Comparison of ENCODE assay signal across 8 cellular contexts in genomic region chr17:76726766-76727718, GRCh38. TPM values are rescaled to one million over a fixed set of nuclear protein-coding genes. Genes with fewer than 3 reads are reported as not detected.
A peak's percentile ranks its signal among the peaks of the same experiment; 100 is the strongest.
DNase-seq lines count a peak whose midpoint lies in the region; ATAC-seq, FAIRE-seq and TF ChIP-seq lines count a peak whose summit lies in the region.

Gene METTL23, plus strand, starts transcription at chr17:76726839. Its CDS starts 2,872 bp downstream, at chr17:76729711.

- no peak; the same call in 1 of the 2 replicates for TF ChIP-seq EP300 in K562 (IDR thresholded peaks at IDR 0.05; ENCODE audit: low read length)

- H3K9me3 ChIP-seq in K562 (replicated peaks; ENCODE audit: control insufficient read depth, insufficient read depth, low read depth, low read length) = no peaks in the 10 kb centered on the region; the same call in 1 of the 2 replicates
- no peaks in the 10 kb centered on the region for H3K9me3 ChIP-seq in iPS-18c (ENCODE audit: control insufficient read depth, insufficient read depth, low read length)
- H3K9me3 ChIP-seq in smooth muscle cell (replicated peaks; ENCODE audit: low read depth) = no peaks in the 10 kb centered on the region

- CTCF ChIA-PET in K562 (lab: Yijun Ruan, JAX; ENCODE audit: low intra/inter-chr PET ratio) = interaction anchor here (1.1 kb wide), 1 partner anchor 9 kb away, joined by 3 read pairs; no protein-coding TSS in a partner anchor

- peak; percentile 76 for ATAC-seq in K562

- DNase-seq in GM12864 (ENCODE audit: low read depth) = no peak
- DNase-seq in H7 = peak; percentile 88
- DNase-seq in LoVo (ENCODE audit: low spot score) = peak; percentile 73
- peak; percentile 87 for DNase-seq in T-helper 9 cell
- DNase-seq in K562 (ENCODE audit: extremely low read depth in 1 of 4, low spot score in 3 of 4) = peak in 3 of 4 experiments; percentile 72 to 89 (median 83)
- DNase-seq in smooth muscle cell (lab: John Stamatoyannopoulos, UW; ENCODE audit: unreplicated experiment) = peak; percentile 77
- DNase-seq in NCI-H128 (lab: John Stamatoyannopoulos, UW; ENCODE audit: unreplicated experiment) = no peak

- 0 out of 2 replicates have a peak, but pooled peaks cover 4% of the 10 kb centered on the region for H4K20me1 ChIP-seq in K562 (replicated peaks; ENCODE audit: control insufficient read depth, insufficient read depth, low read length)
- H4K20me1 ChIP-seq in smooth muscle cell (ENCODE audit: low read depth) = peaks cover 58% of the 10 kb centered on the region

- no peak for FAIRE-seq in K562 (lab: Jason Lieb, UNC)

- POLR2A ChIA-PET in K562 (lab: Yijun Ruan, JAX) = interaction anchor here (0.6 to 5.1 kb wide), 12 partner anchors 9 to 329 kb away, joined by 3 to 75 read pairs (median 4); partner anchors contain the start of genes MFSD11, MXRA7 and SRSF2

- peaks cover 9% of the 10 kb centered on the region for H3F3A ChIP-seq in smooth muscle cell (ENCODE audit: low read depth)

- TSS peak; percentile 74 for BruUV-seq in K562 (replicated peaks; lab: Mats Ljungman, UMichigan)

- no peaks in the 10 kb centered on the region for H3K9me1 ChIP-seq in K562 (ENCODE audit: control insufficient read depth, insufficient read depth, low read length)

- TF ChIP-seq POLR2A in K562 (conservative IDR thresholded peaks at IDR 0.05) = peak; percentile 81; the same call in 1 of the 2 replicates

- H3K36me3 ChIP-seq in H7 (replicated peaks; ENCODE audit: control insufficient read depth, insufficient read depth, low read length) = peaks cover 10% of the 10 kb centered on the region
- H3K36me3 ChIP-seq in K562 (ENCODE audit: control insufficient read depth, insufficient read depth, low read length) = peaks cover 52% of the 10 kb centered on the region
- no peaks in the 10 kb centered on the region for H3K36me3 ChIP-seq in smooth muscle cell (ENCODE audit: low read depth)

- H3K4me3 ChIP-seq in GM12864 (ENCODE audit: low read depth, low read length) = peak within 1 kb of the TSS; percentile 80
- peak within 1 kb of the TSS; percentile 96 for H3K4me3 ChIP-seq in H7 (ENCODE audit: insufficient read depth, low read depth, low read length)
- H3K4me3 ChIP-seq in K562 = peak within 1 kb of the TSS; percentile 82
- peak within 1 kb of the TSS; percentile 99 for H3K4me3 ChIP-seq in iPS-18c (ENCODE audit: insufficient read depth, low read depth, low read length)
- peak within 1 kb of the TSS; percentile 89 for H3K4me3 ChIP-seq in smooth muscle cell

- under 1% methylated on average over 42 of the region's 72 CpGs for WGBS in K562 (ENCODE audit: insufficient coverage, low coverage, missing lambda C conversion rate)
- 4% methylated on average over 57 of the region's 72 CpGs for WGBS in smooth muscle cell (ENCODE audit: low lambda C conversion rate)

- H2AFZ ChIP-seq in K562 (ENCODE audit: low read depth, low read length) = peak within 1 kb of the TSS; percentile 85
- H2AFZ ChIP-seq in smooth muscle cell (ENCODE audit: low read depth) = no peak within 1 kb of the TSS

- TF ChIP-seq CTCF in GM12864 (IDR thresholded peaks at IDR 0.05; ENCODE audit: low read depth, low read length, missing control alignments) (peak; percentile 77), K562 (IDR thresholded peaks at IDR 0.05 in 2 of 3, conservative IDR thresholded peaks at IDR 0.05 in 1 of 3; ENCODE audit: insufficient read depth in 2 of 3, low read depth in 1 of 3, low read length in 3 of 3) (peak; percentile 73 to 79 (median 77)), smooth muscle cell (IDR thresholded peaks at IDR 0.05; ENCODE audit: borderline replicate concordance, insufficient read depth, poor library complexity, severe bottlenecking) (peak; percentile 68)

- H3K27ac ChIP-seq in K562 (ENCODE audit: extremely low read depth, low read depth, low read length) (peak within 1 kb of the TSS; percentile 96), smooth muscle cell (ENCODE audit: low read depth) (peak within 1 kb of the TSS; percentile 97)

- in situ Hi-C loops in K562 (cut with MboI) = no loop called here

- H3K4me1 ChIP-seq in K562 (replicated peaks in 1 of 2; ENCODE audit: control insufficient read depth in 2 of 2, insufficient read depth in 2 of 2, low read length in 2 of 2) (peaks cover 19 to 40% of the 10 kb centered on the region in 2 experiments; a peak in 4 of 5 replicates), smooth muscle cell (ENCODE audit: low read depth) (peaks cover 8% of the 10 kb centered on the region)

- H3K9ac ChIP-seq in K562 (ENCODE audit: insufficient read depth in 1 of 2, low read depth in 2 of 2, low read length in 2 of 2) (peak within 1 kb of the TSS; percentile 91 to 99), smooth muscle cell (ENCODE audit: low read depth) (peak within 1 kb of the TSS; percentile 92)

- intact Hi-C loops in K562 (cut with micrococcal nuclease) = loop anchor here (5.0 kb wide), 1 partner anchor 85 kb away; the partner anchor contains the start of gene ST6GALNAC1

- no peaks in the 10 kb centered on the region for H3K27me3 ChIP-seq in H7 (ENCODE audit: control insufficient read depth, insufficient read depth, low read length)
- no peaks in the 10 kb centered on the region for H3K27me3 ChIP-seq in K562 (ENCODE audit: control insufficient read depth in 2 of 2, insufficient read depth in 2 of 2, low read length in 2 of 2)
- H3K27me3 ChIP-seq in smooth muscle cell (ENCODE audit: low read depth) = no peaks in the 10 kb centered on the region

- TF ChIP-seq RAD21 in K562 (CRISPR knock-in tag; conservative IDR thresholded peaks at IDR 0.05 in 1 of 2, IDR thresholded peaks at IDR 0.05 in 1 of 2) = peak; percentile 58 to 67

- H3K79me2 ChIP-seq in K562 (ENCODE audit: control insufficient read depth, insufficient read depth, low read length) = peaks cover 74% of the 10 kb centered on the region
- peaks cover 74% of the 10 kb centered on the region for H3K79me2 ChIP-seq in smooth muscle cell (ENCODE audit: low read depth)

- H3K4me2 ChIP-seq in K562 (ENCODE audit: insufficient read depth, low read length) = peak within 1 kb of the TSS; percentile 88
- H3K4me2 ChIP-seq in smooth muscle cell = peak within 1 kb of the TSS; percentile 97

TF ChIP-seq in K562, 482 proteins besides CTCF, POLR2A, EP300 and RAD21 (continues in another document):
- TF ChIP-seq CREB1 (IDR thresholded peaks at IDR 0.05) (no peak), CREB1 (CRISPR knock-in tag; IDR thresholded peaks at IDR 0.05) (no peak), ZNF551 (CRISPR knock-in tag; IDR thresholded peaks at IDR 0.05) (no peak), TCFL5 (CRISPR knock-in tag; conservative IDR thresholded peaks at IDR 0.05) (no peak), FOXK2 (conservative IDR thresholded peaks at IDR 0.05 in 1 of 2, IDR thresholded peaks at IDR 0.05 in 1 of 2; ENCODE audit: low read depth in 2 of 2) (no peak), KDM2B (CRISPR knock-in tag; IDR thresholded peaks at IDR 0.05) (0 out of 2 replicates have a peak, but pooled peaks have one; percentile 22), KDM5B (IDR thresholded peaks at IDR 0.05; ENCODE audit: insufficient replicate concordance, low read depth, low read length) (peak; percentile 69), IRF1 (CRISPR knock-in tag; IDR thresholded peaks at IDR 0.05; ENCODE audit: borderline replicate concordance) (no peak), BHLHE40 (IDR thresholded peaks at IDR 0.05; ENCODE audit: low read length) (peak; percentile 97), ZNF507 (tag; conservative IDR thresholded peaks at IDR 0.05) (no peak), SMAD4 (CRISPR knock-in tag; conservative IDR thresholded peaks at IDR 0.05) (peak; percentile 66), MITF (IDR thresholded peaks at IDR 0.05) (peak; percentile 77; the same call in 1 of the 2 replicates), NONO (IDR thresholded peaks at IDR 0.05; ENCODE audit: low read depth in 2 of 2, low read length in 1 of 2) (peak in 1 of 2 experiments; percentile 17; a peak in 1 of 4 replicates)

RNA-seq across cellular contexts. Expression of gene METTL23, which starts in this region (rescaled TPM):
- total RNA-seq in H7 (2014; rRNA removed; shearing (Covaris generic)) = 50.0 and 54.4 TPM in 2 replicates
- 39.2 and 44.3 TPM in 2 replicates for total RNA-seq in K562 (2011; cell fraction: chromatin; rRNA removed; ENCODE audit: low replicate concordance)
- 29.1 and 31.7 TPM in 2 replicates for total RNA-seq in K562 (2011; cell fraction: nucleolus; rRNA removed)
- total RNA-seq in K562 (2011; cell fraction: nucleoplasm; rRNA removed) = 28.7 and 31.7 TPM in 2 replicates
- total RNA-seq in K562 (2014; rRNA removed) (29.4 and 32.9 TPM in 2 replicates), K562 (2014; rRNA removed; fragmentation: Illumina TruSeq; extraction: Trizol) (37.3 and 47.0 TPM in 2 replicates), K562 (2015; rRNA removed; fragmentation: Illumina TruSeq; extraction: Trizol) (24.1 and 29.5 TPM in 2 replicates), K562 (2021) (36.5 TPM in 2 replicates), smooth muscle cell (28.2 and 32.5 TPM in 2 replicates)
- polyA plus RNA-seq in K562 (2011; rRNA removed) (56.7 and 67.3 TPM in 2 replicates), K562 (2014; fragmentation: Illumina TruSeq; extraction: Trizol) (41.6 and 44.1 TPM in 2 replicates), K562 (2014; fragmentation: Nextera tagmentation; extraction: Ambion mirVana) (10 to 100 TPM; 42.2 to 46.1 TPM), K562 (2014; rRNA removed) (46.6 and 58.5 TPM in 2 replicates), smooth muscle cell (46.2 and 47.1 TPM in 2 replicates)
- polyA plus RNA-seq in K562 (2011; cell fraction: cytosol; rRNA removed) = 40.2 and 42.2 TPM in 2 replicates
- polyA plus RNA-seq in K562 (2011; cell fraction: nucleus; rRNA removed) = 39.8 and 45.6 TPM in 2 replicates
- 44.3 and 52.0 TPM in 2 replicates for polyA plus RNA-seq in K562 (2012)
- polyA minus RNA-seq in K562 (2011; rRNA and poly(A)+ RNA removed) = 29.0 and 31.8 TPM in 2 replicates
- 6.7 and 12.1 TPM in 2 replicates for polyA minus RNA-seq in K562 (2011; cell fraction: cytosol; rRNA and poly(A)+ RNA removed)
- polyA minus RNA-seq in K562 (2011; cell fraction: nucleus; rRNA and poly(A)+ RNA removed) = 9.2 and 15.1 TPM in 2 replicates

Comparison
In these comparisons a context has a peak if more than half of its experiments do, and no peak if none do; other contexts are left out.
1. DNase-seq: peak in H7 (single experiment), LoVo (single experiment), T-helper 9 cell (single experiment), K562 (3 of 4) and smooth muscle cell (single experiment); none in GM12864 (single experiment) and NCI-H128 (single experiment).
2. Peak in every context shown above with its lines, with median percentiles within 50 percentile points of each other: H3K4me3 ChIP-seq and CTCF ChIP-seq.